31 cellular contexts compared by ENCODE assay signal in the genomic region with DNA sequence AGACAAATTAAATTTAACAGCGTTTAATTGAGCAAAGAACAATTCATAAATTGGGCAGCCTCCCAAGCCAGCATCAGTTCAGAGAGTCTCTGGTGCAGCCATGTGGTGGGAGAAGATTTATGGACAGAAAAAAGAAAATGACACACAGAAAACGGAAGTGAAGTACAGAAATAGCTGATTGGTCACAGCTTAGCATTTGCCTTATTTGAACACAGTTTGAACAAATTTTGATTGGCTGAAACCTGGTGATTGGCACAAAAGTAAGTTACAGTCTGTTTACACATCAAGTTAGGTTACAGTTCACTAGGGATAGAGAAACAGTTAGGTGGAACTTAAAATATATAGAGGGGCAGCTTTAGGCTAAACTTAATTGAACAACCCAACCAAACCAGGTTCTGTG.
DNase-seq lines count a peak whose midpoint lies in the region; ATAC-seq, FAIRE-seq and TF ChIP-seq lines count a peak whose summit lies in the region.
"Had no signal": no experiment of that assay in that cellular context is flagged by ENCODE, and none has a peak within 500 bp of the region (broad histone marks: within the 10 kb centered on the region; RNA-seq: fewer than 3 reads in every experiment).

No MANE protein-coding gene starts in this region.

- CTCF ChIA-PET in A673 (lab: Charles Lee) (no interaction called here), GM12878 (lab: Yijun Ruan, JAX) (interaction anchor here (0.5 kb wide), 1 partner anchor 41 kb away, joined by 3 read pairs; no protein-coding TSS in a partner anchor)

- no peak overlapping the region for H3K27ac ChIP-seq in A673 (ENCODE audit: low read depth, low read length, poor library complexity, severe bottlenecking)
- no peak overlapping the region for H3K27ac ChIP-seq in OCI-LY1 (ENCODE audit: low read depth, low read length, poor library complexity, severe bottlenecking)
- no peak overlapping the region for H3K27ac ChIP-seq in GM12878 (ENCODE audit: control insufficient read depth, insufficient read depth)
- no peak overlapping the region for H3K27ac ChIP-seq in brain microvascular endothelial cell
- H3K27ac ChIP-seq: GM23248, prostate gland, thoracic aorta, WERI-Rb-1 had no signal

- H3K27me3 ChIP-seq in A673 (replicated peaks; ENCODE audit: insufficient read depth, low read depth, low read length, poor library complexity) (no peaks in the 10 kb centered on the region), OCI-LY1 (ENCODE audit: insufficient read depth, low read length) (no peaks in the 10 kb centered on the region), GM12878 (replicated peaks in 1 of 2; ENCODE audit: control insufficient read depth in 2 of 2, insufficient read depth in 2 of 2, low read length in 1 of 2) (no peaks in the 10 kb centered on the region), brain microvascular endothelial cell (replicated peaks) (no peaks in the 10 kb centered on the region)

- H3K4me2 ChIP-seq in OCI-LY1 (ENCODE audit: low read length) (no peak overlapping the region), GM12878 (ENCODE audit: control insufficient read depth, insufficient read depth) (no peak overlapping the region)

- RAD21 ChIA-PET in GM12878 (lab: Charles Lee; ENCODE audit: unreplicated experiment), result no interaction called here

- H3K4me3 ChIP-seq in A673 (ENCODE audit: low read depth, low read length, poor library complexity, severe bottlenecking), result no peak overlapping the region
- H3K4me3 ChIP-seq in LNCaP clone FGC (ENCODE audit: low read depth, low read length), result no peak overlapping the region
- H3K4me3 ChIP-seq in OCI-LY1 (ENCODE audit: low read depth, low read length, poor library complexity, severe bottlenecking), result no peak overlapping the region
- no peak overlapping the region for H3K4me3 ChIP-seq in GM12878
- H3K4me3 ChIP-seq in brain microvascular endothelial cell (ENCODE audit: low read depth, low read length), result no peak overlapping the region
- H3K4me3 ChIP-seq: GM23248, prostate gland, thoracic aorta had no signal

- TF ChIP-seq CTCF in A673 (conservative IDR thresholded peaks at IDR 0.05; ENCODE audit: low read depth, low read length) (no peak), LNCaP clone FGC (IDR thresholded peaks at IDR 0.05; ENCODE audit: control insufficient read depth, extremely low read depth, insufficient read depth) (peak; percentile 23; the same call in 1 of the 2 replicates), OCI-LY1 (IDR thresholded peaks at IDR 0.05; ENCODE audit: low read length) (no peak), GM12878 (IDR thresholded peaks at IDR 0.05 in 2 of 3, conservative IDR thresholded peaks at IDR 0.05 in 1 of 3; ENCODE audit: control insufficient read depth in 2 of 3, extremely low read depth in 1 of 3, insufficient read depth in 1 of 3, low read depth in 3 of 3, low read length in 3 of 3) (no peak), brain microvascular endothelial cell (IDR thresholded peaks at IDR 0.05; ENCODE audit: low read depth, low read length, missing control alignments) (no peak)

- BruUV-seq in A673 (replicated peaks; lab: Mats Ljungman, UMichigan) (no TSS peak), GM12878 (replicated peaks; lab: Mats Ljungman, UMichigan) (no TSS peak)

- H3K9me3 ChIP-seq in A673 (ENCODE audit: low read depth, low read length, poor library complexity, severe bottlenecking) (no peaks in the 10 kb centered on the region), OCI-LY1 (ENCODE audit: low read length) (no peaks in the 10 kb centered on the region), GM12878 (replicated peaks; ENCODE audit: control insufficient read depth, insufficient read depth, low read length) (no peaks in the 10 kb centered on the region; the same call in 2 of the 3 replicates)
- H3K9me3 ChIP-seq: prostate gland, thoracic aorta had no signal

- no peak for ATAC-seq in GM12878
- no peak for ATAC-seq in GM18870 (IDR thresholded peaks at IDR 0.05; ENCODE audit: unreplicated experiment)
- no peak for ATAC-seq in GM19397 (IDR thresholded peaks at IDR 0.05; ENCODE audit: unreplicated experiment)
- ATAC-seq: activated naive CD4-positive, alpha-beta T cell treated with anti-CD3 and anti-CD28 coated beads, Interleukin-2, amount 50 U/mL, for 72 hours; natural killer cell treated with Interleukin-12 subunit alpha and Interleukin-12 subunit beta and Interleukin-15 and Interleukin-18, amount 100 ng/mL, for 72 hours; Panc1; sciatic nerve; stimulated activated naive CD8-positive, alpha-beta T cell treated with anti-CD3 and anti-CD28 coated beads, Interleukin-15, amount 100 ng/mL, for 72 hours; T-cell had no signal

- TF ChIP-seq RAD21 in GM12878 (IDR thresholded peaks at IDR 0.05; ENCODE audit: insufficient read depth, low read depth, low read length), result no peak

- H3F3A ChIP-seq in OCI-LY1 (ENCODE audit: insufficient read depth, low read length), result no peaks in the 10 kb centered on the region

- intact Hi-C loops in A673 (cut with micrococcal nuclease; ENCODE audit: unreplicated experiment), result no loop called here
- intact Hi-C loops in GM12878 (cut with micrococcal nuclease; ENCODE audit: unreplicated experiment), result no loop called here

- H3K4me1 ChIP-seq in A673 (ENCODE audit: insufficient read depth, low read length, poor library complexity, severe bottlenecking), result no peaks in the 10 kb centered on the region
- H3K4me1 ChIP-seq in OCI-LY1 (ENCODE audit: insufficient read depth, low read length, severe bottlenecking), result no peaks in the 10 kb centered on the region
- H3K4me1 ChIP-seq in GM12878 (ENCODE audit: control insufficient read depth, insufficient read depth, low read length), result no peaks in the 10 kb centered on the region
- H3K4me1 ChIP-seq: prostate gland had no signal

- FAIRE-seq in GM12878 (lab: Jason Lieb, UNC), result no peak
- FAIRE-seq: bronchial epithelial cell, endothelial cell of umbilical vein, urothelium cell line had no signal

- H3K9ac ChIP-seq in OCI-LY1 (ENCODE audit: low read length) (no peak overlapping the region), GM12878 (ENCODE audit: control insufficient read depth, insufficient read depth, low read length) (no peak overlapping the region)
- H3K9ac ChIP-seq: GM23248 had no signal

- H3K9me2 ChIP-seq in OCI-LY1 (ENCODE audit: low read depth, low read length), result no peaks in the 10 kb centered on the region

- no peaks in the 10 kb centered on the region for H4K20me1 ChIP-seq in OCI-LY1 (ENCODE audit: insufficient read depth, low read length)
- no peaks in the 10 kb centered on the region for H4K20me1 ChIP-seq in GM12878 (ENCODE audit: control insufficient read depth, insufficient read depth)

- peak; percentile 37 for DNase-seq in A673 (ENCODE audit: low spot score)
- peak; percentile 14 for DNase-seq in LNCaP clone FGC (ENCODE audit: low read depth)
- DNase-seq in GM12878 (ENCODE audit: low read depth, low spot score), result no peak
- no peak for DNase-seq in hepatic stellate cell (ENCODE audit: low spot score)
- DNase-seq in brain microvascular endothelial cell, result no peak
- DNase-seq: activated CD4-positive, alpha-beta T cell treated with anti-CD3 and anti-CD28 coated beads, Interleukin-2, amount 10 ng/mL, durations not matched to agents 24 days and 14 days; activated effector memory CD4-positive, alpha-beta T cell treated with Interleukin-2 at 50 U/mL for 16 hours; CD8-positive, alpha-beta memory T cell; DMS53; GM23248; HFFc6; hippocampal formation; IMR-90; NCI-H1436; NCI-H2107; occipital lobe; stimulated activated naive CD8-positive, alpha-beta T cell treated with anti-CD3 and anti-CD28 coated beads, Interleukin-15, amount 100 ng/mL, for 72 hours; T-cell; WERI-Rb-1 had no signal

- TF ChIP-seq POLR2A in GM12878 (IDR thresholded peaks at IDR 0.05; ENCODE audit: low read depth, low read length), result no peak

- H3K36me3 ChIP-seq in A673 (ENCODE audit: insufficient read depth, low read length, poor library complexity, severe bottlenecking) (no peaks in the 10 kb centered on the region), OCI-LY1 (ENCODE audit: insufficient read depth, low read length) (no peaks in the 10 kb centered on the region), GM12878 (ENCODE audit: control insufficient read depth in 2 of 2, insufficient read depth in 2 of 2, low read length in 1 of 2) (no peaks in the 10 kb centered on the region), brain microvascular endothelial cell (replicated peaks) (no peaks in the 10 kb centered on the region)
- H3K36me3 ChIP-seq: prostate gland, thoracic aorta, WERI-Rb-1 had no signal

- H2AFZ ChIP-seq in OCI-LY1 (ENCODE audit: low read length) (peak overlapping the region; percentile 79; the same call in 1 of the 2 replicates), GM12878 (ENCODE audit: control insufficient read depth, low read depth, low read length) (no peak overlapping the region)
- H2AFZ ChIP-seq: GM23248 had no signal

- H3K79me2 ChIP-seq in OCI-LY1 (ENCODE audit: insufficient read depth, low read length), result no peaks in the 10 kb centered on the region
- H3K79me2 ChIP-seq in GM12878 (ENCODE audit: control insufficient read depth, insufficient read depth, low read length), result no peaks in the 10 kb centered on the region

- POLR2A ChIA-PET in A673 (lab: Charles Lee; ENCODE audit: low non-redundant PET) (no interaction called here), GM12878 (lab: Charles Lee) (no interaction called here)

- 38% methylated on average over 2 of the region's 2 CpGs for WGBS in GM12878 (ENCODE audit: insufficient coverage, insufficient replicate concordance, low lambda C conversion rate, missing lambda C conversion rate)

- SMC1A ChIA-PET in GM12878 (lab: Charles Lee; ENCODE audit: uncharacterized antibody, unreplicated experiment), result no interaction called here

- in situ Hi-C loops in GM12878 (cut with MboI) (no loop called here), brain microvascular endothelial cell (cut with HindIII; ENCODE audit: low pct_ligation_motif_present, low sequenced_read_pairs) (no loop called here)

- TF ChIP-seq EP300 in GM12878 (IDR thresholded peaks at IDR 0.05; ENCODE audit: borderline replicate concordance in 1 of 2, control insufficient read depth in 1 of 2, low read depth in 2 of 2, low read length in 2 of 2), result no peak

TF ChIP-seq in GM12878, 131 proteins besides CTCF, POLR2A, EP300 and RAD21:
- TF ChIP-seq CREB1 (IDR thresholded peaks at IDR 0.05; ENCODE audit: low read depth) (no peak), NFIC (IDR thresholded peaks at IDR 0.05; ENCODE audit: low read depth, low read length) (no peak), ZBED1 (IDR thresholded peaks at IDR 0.05; ENCODE audit: borderline replicate concordance) (no peak)
- TF ChIP-seq, protein P1, sequence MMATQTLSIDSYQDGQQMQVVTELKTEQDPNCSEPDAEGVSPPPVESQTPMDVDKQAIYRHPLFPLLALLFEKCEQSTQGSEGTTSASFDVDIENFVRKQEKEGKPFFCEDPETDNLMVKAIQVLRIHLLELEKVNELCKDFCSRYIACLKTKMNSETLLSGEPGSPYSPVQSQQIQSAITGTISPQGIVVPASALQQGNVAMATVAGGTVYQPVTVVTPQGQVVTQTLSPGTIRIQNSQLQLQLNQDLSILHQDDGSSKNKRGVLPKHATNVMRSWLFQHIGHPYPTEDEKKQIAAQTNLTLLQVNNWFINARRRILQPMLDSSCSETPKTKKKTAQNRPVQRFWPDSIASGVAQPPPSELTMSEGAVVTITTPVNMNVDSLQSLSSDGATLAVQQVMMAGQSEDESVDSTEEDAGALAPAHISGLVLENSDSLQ (IDR thresholded peaks at IDR 0.05), result 0 out of 2 replicates have a peak, but pooled peaks have one; percentile 24

Comparison
In these comparisons a context has a peak if more than half of its experiments do, and no peak if none do; other contexts are left out.
1. DNase-seq: peak in A673 (single experiment) and LNCaP clone FGC (single experiment); none in GM12878 (single experiment), hepatic stellate cell (single experiment) and brain microvascular endothelial cell (single experiment).